In genomic region chr14:93155667-93156066, GRCh38 we compare ENCODE assay signal across 1 cellular context.
A peak's percentile ranks its signal among the peaks of the same experiment; 100 is the strongest.
TF ChIP-seq lines count a peak whose summit lies in the region.

No MANE protein-coding gene starts in this region.

TF ChIP-seq in HepG2, 621 proteins besides CTCF, POLR2A, EP300 and RAD21:
- no peak for TF ChIP-seq ZNF468 (CRISPR knock-in tag; IDR thresholded peaks at IDR 0.05)
- no peak for TF ChIP-seq MXI1 (IDR thresholded peaks at IDR 0.05; ENCODE audit: borderline replicate concordance, low read depth, low read length)
- no peak for TF ChIP-seq ZNF605 (CRISPR knock-in tag; IDR thresholded peaks at IDR 0.05)
- TF ChIP-seq ZNF20 (CRISPR knock-in tag; IDR thresholded peaks at IDR 0.05): no peak
- TF ChIP-seq ATF7 (IDR thresholded peaks at IDR 0.05): no peak
- TF ChIP-seq ATF7 (CRISPR knock-in tag; IDR thresholded peaks at IDR 0.05): no peak
- no peak for TF ChIP-seq ZNF335 (CRISPR knock-in tag; IDR thresholded peaks at IDR 0.05)
- no peak for TF ChIP-seq ZNF703 (CRISPR knock-in tag; IDR thresholded peaks at IDR 0.05; ENCODE audit: borderline replicate concordance)
- no peak for TF ChIP-seq ZNF160 (CRISPR knock-in tag; IDR thresholded peaks at IDR 0.05)
- peak; percentile 30; the same call in 1 of the 2 replicates for TF ChIP-seq FOSL2 (CRISPR knock-in tag; IDR thresholded peaks at IDR 0.05)
TF ChIP-seq in HepG2: peak in this region for 1.
